ENCODE assay signal across 15 cellular contexts in the genomic region with DNA sequence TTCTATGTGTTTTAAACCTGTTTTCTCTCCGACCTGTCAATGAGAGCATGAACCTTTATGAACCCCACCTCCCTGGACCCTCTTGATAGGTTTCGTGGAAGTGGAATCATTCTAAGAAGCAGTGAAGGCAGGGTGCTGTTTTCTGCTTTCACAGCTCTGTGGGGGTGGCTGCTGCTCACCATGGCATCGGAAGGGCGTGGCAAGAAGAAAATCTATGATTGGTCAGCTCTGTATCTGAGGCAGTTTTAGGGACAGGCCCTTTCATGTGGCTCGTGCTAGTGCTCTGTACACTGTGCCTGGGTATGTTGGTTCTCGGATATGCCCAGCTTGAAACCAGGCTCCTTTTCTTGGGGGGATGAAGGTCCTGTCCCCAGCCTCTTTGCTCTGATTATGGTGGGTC.
DNase-seq lines count a peak whose midpoint lies in the region; ATAC-seq and TF ChIP-seq lines count a peak whose summit lies in the region.
"Had no signal": no experiment of that assay in that cellular context is flagged by ENCODE, and none has a peak within 500 bp of the region (broad histone marks: within the 10 kb centered on the region; RNA-seq: fewer than 3 reads in every experiment).

No MANE protein-coding gene starts in this region.

- intact Hi-C loops in activated CD8-positive, alpha-beta T cell treated with anti-CD3 and anti-CD28 coated beads for 36 hours (cut with micrococcal nuclease) = no loop called here
- intact Hi-C loops in esophagus muscularis mucosa (cut with DNase I) = no loop called here

- no peak for DNase-seq in activated CD8-positive, alpha-beta T cell treated with anti-CD3 and anti-CD28 coated beads for 36 hours
- no peak for DNase-seq in activated CD8-positive, alpha-beta T cell treated with anti-CD3 and anti-CD28 coated beads, Interleukin-2, amount 10 ng/mL, durations not matched to agents 7 days and 5 days
- DNase-seq in SK-MEL-5 (ENCODE audit: low read depth, low spot score) (peak; percentile 32), esophagus muscularis mucosa (ENCODE audit: extremely low spot score) (peak; percentile 72), NCI-H1694 (lab: John Stamatoyannopoulos, UW) (no peak), mesendoderm (no peak), retina (no peak)
- DNase-seq: ACHN; Calu3; CD4-positive, alpha-beta T cell; DMS 273 treated with DMSO at 0.1 percent for 48 hours had no signal

- H3K56ac ChIP-seq in mesendoderm (ENCODE audit: low read length) = no peak overlapping the region

- H3K18ac ChIP-seq in mesendoderm (ENCODE audit: low read length) = no peak overlapping the region

- H2BK120ac ChIP-seq in mesendoderm (ENCODE audit: low read depth, low read length) = no peak overlapping the region

- H3K4me3 ChIP-seq in esophagus muscularis mucosa (no peak overlapping the region), mesendoderm (ENCODE audit: low read length) (no peak overlapping the region)
- H3K4me3 ChIP-seq: GM12878, HAP-1 had no signal

- ATAC-seq in activated CD8-positive, alpha-beta T cell treated with anti-CD3 and anti-CD28 coated beads for 36 hours = peak; percentile 30
- no peak for ATAC-seq in activated CD8-positive, alpha-beta T cell treated with anti-CD3 and anti-CD28 coated beads, Interleukin-2, amount 10 ng/mL, durations not matched to agents 7 days and 5 days
- ATAC-seq in HG03457 (IDR thresholded peaks at IDR 0.05; ENCODE audit: unreplicated experiment) = no peak
- ATAC-seq: GM12878 had no signal

- peaks cover 23% of the 10 kb centered on the region for H3K27me3 Mint-ChIP-seq in activated CD8-positive, alpha-beta T cell treated with anti-CD3 and anti-CD28 coated beads for 36 hours
- H3K27me3 Mint-ChIP-seq in activated CD8-positive, alpha-beta T cell treated with anti-CD3 and anti-CD28 coated beads, Interleukin-2, amount 10 ng/mL, durations not matched to agents 7 days and 5 days (ENCODE audit: low read depth) = peaks cover 13% of the 10 kb centered on the region

- no peak overlapping the region for H3K27ac ChIP-seq in esophagus muscularis mucosa (replicated peaks in 1 of 4)
- no peak overlapping the region for H3K27ac ChIP-seq in mesendoderm (ENCODE audit: low read depth, low read length)

- no peak overlapping the region for H3K4ac ChIP-seq in mesendoderm (ENCODE audit: low read depth, low read length)

- H2BK5ac ChIP-seq in mesendoderm (ENCODE audit: low read length) = no peak overlapping the region

- H3K4me1 Mint-ChIP-seq in activated CD8-positive, alpha-beta T cell treated with anti-CD3 and anti-CD28 coated beads for 36 hours (ENCODE audit: low read depth) = no peaks in the 10 kb centered on the region
- no peaks in the 10 kb centered on the region for H3K4me1 Mint-ChIP-seq in activated CD8-positive, alpha-beta T cell treated with anti-CD3 and anti-CD28 coated beads, Interleukin-2, amount 10 ng/mL, durations not matched to agents 7 days and 5 days (ENCODE audit: low read depth)
- H3K4me1 Mint-ChIP-seq: B cell had no signal

- in situ Hi-C loops in SK-MEL-5 (cut with HindIII; ENCODE audit: low pct_unique_long_range_greater_than_20kb, low sequenced_read_pairs) = no loop called here

- H3K27ac Mint-ChIP-seq in activated CD8-positive, alpha-beta T cell treated with anti-CD3 and anti-CD28 coated beads for 36 hours = no peak overlapping the region
- no peak overlapping the region for H3K27ac Mint-ChIP-seq in activated CD8-positive, alpha-beta T cell treated with anti-CD3 and anti-CD28 coated beads, Interleukin-2, amount 10 ng/mL, durations not matched to agents 7 days and 5 days
- H3K27ac Mint-ChIP-seq: B cell; CD4-positive, alpha-beta T cell had no signal

- H2AK5ac ChIP-seq in mesendoderm (ENCODE audit: low read length) = no peak overlapping the region

- H3K79me1 ChIP-seq in mesendoderm (ENCODE audit: low read length) = no peaks in the 10 kb centered on the region

- no peak overlapping the region for H3K23ac ChIP-seq in mesendoderm (ENCODE audit: low read length)

- WGBS in esophagus muscularis mucosa = 90% methylated on average over 6 of the region's 6 CpGs
- no CpG with 5 or more reads among the region's 6 CpGs for WGBS in mesendoderm (ENCODE audit: extremely low coverage, insufficient coverage, low lambda C conversion rate)

- no peaks in the 10 kb centered on the region for H3K27me3 ChIP-seq in esophagus muscularis mucosa
- no peaks in the 10 kb centered on the region for H3K27me3 ChIP-seq in mesendoderm (ENCODE audit: insufficient read depth, low read length, poor library complexity)

- TF ChIP-seq CTCF in activated CD8-positive, alpha-beta T cell treated with anti-CD3 and anti-CD28 coated beads for 36 hours (IDR thresholded peaks at IDR 0.05) = no peak
- no peak for TF ChIP-seq CTCF in esophagus muscularis mucosa (IDR thresholded peaks at IDR 0.05)

- H3K36me3 ChIP-seq in esophagus muscularis mucosa (no peaks in the 10 kb centered on the region), mesendoderm (ENCODE audit: control insufficient read depth, insufficient read depth, low read length) (no peaks in the 10 kb centered on the region)
- H3K36me3 ChIP-seq: HAP-1 had no signal

- no peak for TF ChIP-seq EP300 in esophagus muscularis mucosa (IDR thresholded peaks at IDR 0.05)

- H3K4me2 ChIP-seq in mesendoderm (ENCODE audit: low read length) = no peak overlapping the region

- POLR2A ChIA-PET in activated CD8-positive, alpha-beta T cell treated with anti-CD3 and anti-CD28 coated beads for 36 hours (lab: Charles Lee) = no interaction called here
- POLR2A ChIA-PET in activated CD8-positive, alpha-beta T cell treated with anti-CD3 and anti-CD28 coated beads, Interleukin-2, amount 10 ng/mL, durations not matched to agents 7 days and 5 days (lab: Charles Lee) = no interaction called here

- H4K5ac ChIP-seq in mesendoderm (ENCODE audit: low read length) = no peak overlapping the region

- no peak overlapping the region for H3K4me3 Mint-ChIP-seq in activated CD8-positive, alpha-beta T cell treated with anti-CD3 and anti-CD28 coated beads for 36 hours
- no peak overlapping the region for H3K4me3 Mint-ChIP-seq in activated CD8-positive, alpha-beta T cell treated with anti-CD3 and anti-CD28 coated beads, Interleukin-2, amount 10 ng/mL, durations not matched to agents 7 days and 5 days
- H3K4me3 Mint-ChIP-seq: B cell; CD4-positive, alpha-beta T cell had no signal

- H4K8ac ChIP-seq in mesendoderm (ENCODE audit: low read depth, low read length) = no peak overlapping the region

- H3K9ac ChIP-seq in mesendoderm (ENCODE audit: low read length) = no peak overlapping the region

- TF ChIP-seq POLR2A in esophagus muscularis mucosa (IDR thresholded peaks at IDR 0.05; ENCODE audit: low read depth) = no peak

- H3K9me3 Mint-ChIP-seq in activated CD8-positive, alpha-beta T cell treated with anti-CD3 and anti-CD28 coated beads for 36 hours = no peaks in the 10 kb centered on the region
- H3K9me3 Mint-ChIP-seq in activated CD8-positive, alpha-beta T cell treated with anti-CD3 and anti-CD28 coated beads, Interleukin-2, amount 10 ng/mL, durations not matched to agents 7 days and 5 days (ENCODE audit: insufficient read depth) = no peaks in the 10 kb centered on the region
- H3K9me3 Mint-ChIP-seq: CD4-positive, alpha-beta T cell had no signal

- H2BK15ac ChIP-seq in mesendoderm (replicated peaks; ENCODE audit: low read depth) = no peak overlapping the region

- CTCF ChIA-PET in activated CD8-positive, alpha-beta T cell treated with anti-CD3 and anti-CD28 coated beads for 36 hours (lab: Charles Lee) = no interaction called here
- CTCF ChIA-PET in activated CD8-positive, alpha-beta T cell treated with anti-CD3 and anti-CD28 coated beads, Interleukin-2, amount 10 ng/mL, durations not matched to agents 7 days and 5 days (lab: Charles Lee) = no interaction called here

- H3K9me3 ChIP-seq in esophagus muscularis mucosa = peaks cover 0 to 12% (median 3%) of the 10 kb centered on the region in 4 donors

- H3K36me3 Mint-ChIP-seq in activated CD8-positive, alpha-beta T cell treated with anti-CD3 and anti-CD28 coated beads for 36 hours (ENCODE audit: low read depth) = no peaks in the 10 kb centered on the region
- no peaks in the 10 kb centered on the region for H3K36me3 Mint-ChIP-seq in activated CD8-positive, alpha-beta T cell treated with anti-CD3 and anti-CD28 coated beads, Interleukin-2, amount 10 ng/mL, durations not matched to agents 7 days and 5 days (ENCODE audit: low read depth)

- H3K4me1 ChIP-seq in esophagus muscularis mucosa (no peaks in the 10 kb centered on the region), mesendoderm (ENCODE audit: control insufficient read depth, low read depth, low read length) (no peaks in the 10 kb centered on the region)
- H3K4me1 ChIP-seq: HAP-1 had no signal

- no peaks in the 10 kb centered on the region for H3K79me2 ChIP-seq in mesendoderm (ENCODE audit: control insufficient read depth, insufficient read depth, low read length)

Comparison
In these comparisons a context has a peak if more than half of its experiments do, and no peak if none do; other contexts are left out.
1. DNase-seq: peak in SK-MEL-5 (single experiment) and esophagus muscularis mucosa (single experiment); none in activated CD8-positive, alpha-beta T cell treated with anti-CD3 and anti-CD28 coated beads for 36 hours (single experiment), activated CD8-positive, alpha-beta T cell treated with anti-CD3 and anti-CD28 coated beads, Interleukin-2, amount 10 ng/mL, durations not matched to agents 7 days and 5 days (single experiment), NCI-H1694 (single experiment), mesendoderm (single experiment) and retina (single experiment).